In the genomic region with DNA sequence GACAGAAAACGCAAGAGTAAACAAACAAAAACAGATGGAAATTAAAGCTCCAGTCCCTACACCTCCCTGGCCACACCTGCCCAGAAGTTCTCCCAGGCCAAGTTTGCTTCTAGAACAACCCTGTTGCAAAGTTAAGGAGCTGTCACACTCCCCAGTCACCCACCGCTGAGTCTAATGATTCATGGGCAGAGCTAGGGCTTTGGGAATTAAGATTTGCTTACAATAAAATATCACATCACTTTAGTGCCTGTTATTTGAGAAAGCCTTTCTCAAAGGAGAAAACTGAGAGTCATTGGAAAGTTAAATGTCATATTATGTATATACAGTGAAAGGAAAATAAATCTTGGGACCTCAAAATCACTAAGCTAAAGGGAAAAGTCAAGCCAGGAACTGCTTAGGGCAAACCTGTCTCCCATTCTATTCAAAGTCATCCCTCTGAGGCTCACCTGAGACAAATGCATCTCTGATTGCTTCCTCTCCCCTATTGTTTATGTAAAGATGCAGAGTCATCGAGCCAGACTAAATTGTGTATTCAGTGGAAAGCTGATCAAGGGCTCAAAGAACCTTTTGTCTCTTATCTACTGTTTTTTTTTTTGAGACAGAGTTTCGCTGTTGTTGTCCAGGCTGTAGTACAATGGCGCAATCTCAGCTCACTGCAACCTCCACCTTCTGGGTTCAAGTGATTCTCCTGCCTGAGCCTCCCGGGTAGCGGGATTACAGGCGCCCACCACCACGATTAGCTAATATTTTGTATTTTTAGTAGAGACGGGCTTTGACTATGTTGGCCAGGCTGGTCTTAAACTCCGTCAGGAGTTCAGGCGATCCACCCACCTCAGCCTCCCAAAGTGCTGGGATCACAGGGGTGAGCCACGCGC, we compare ENCODE assay signal across 18 cellular contexts. TPM values are rescaled to one million over a fixed set of nuclear protein-coding genes. Genes with fewer than 3 reads are reported as not detected.
A peak's percentile ranks its signal among the peaks of the same experiment; 100 is the strongest.
DNase-seq lines count a peak whose midpoint lies in the region; ATAC-seq and TF ChIP-seq lines count a peak whose summit lies in the region.
"Had no signal": no experiment of that assay in that cellular context is flagged by ENCODE, and none has a peak within 500 bp of the region (broad histone marks: within the 10 kb centered on the region; RNA-seq: fewer than 3 reads in every experiment).

No MANE protein-coding gene starts in this region.

- H3K36me3 ChIP-seq in parathyroid adenoma (ENCODE audit: control insufficient read depth, insufficient read depth, low read length) = no peaks in the 10 kb centered on the region
- H3K36me3 ChIP-seq: transverse colon had no signal

- H3K9ac ChIP-seq in parathyroid adenoma = no peak overlapping the region

- H3K27me3 ChIP-seq in parathyroid adenoma (ENCODE audit: control insufficient read depth, insufficient read depth, low read length) = no peaks in the 10 kb centered on the region
- H3K27me3 ChIP-seq: transverse colon had no signal

- peaks cover 0 to 6% (median 3%) of the 10 kb centered on the region in 5 experiments for H3K9me3 Mint-ChIP-seq in brain
- H3K9me3 Mint-ChIP-seq: immature natural killer cell; stimulated activated memory B cell treated with anti-CD40 and anti-IgM and Interleukin-4, amounts not matched to agents 10 μg/mL and 1 μg/mL and 100 μg/mL, for 72 hours had no signal

- no peak for ATAC-seq in GM19351 (IDR thresholded peaks at IDR 0.05; ENCODE audit: unreplicated experiment)
- ATAC-seq: GM12878; stimulated activated memory B cell treated with anti-CD40 and anti-IgM and Interleukin-4, amounts not matched to agents 10 μg/mL and 1 μg/mL and 100 μg/mL, for 72 hours; T-helper 17 cell had no signal

- peaks cover 10% of the 10 kb centered on the region for H3K27me3 Mint-ChIP-seq in brain

- no peak for TF ChIP-seq CTCF in brain (conservative IDR thresholded peaks at IDR 0.05)
- no peak for TF ChIP-seq CTCF in parathyroid adenoma (IDR thresholded peaks at IDR 0.05)

- H3K27ac ChIP-seq in parathyroid adenoma = no peak overlapping the region
- H3K27ac ChIP-seq: C4-2B, transverse colon had no signal

- no peak overlapping the region for H3K4me2 ChIP-seq in parathyroid adenoma (ENCODE audit: low read length)
- H3K4me2 ChIP-seq: smooth muscle cell had no signal

- H3K9me3 ChIP-seq in parathyroid adenoma (ENCODE audit: control insufficient read depth, low read length) = no peaks in the 10 kb centered on the region
- H3K9me3 ChIP-seq: transverse colon had no signal

- H3K4me1 Mint-ChIP-seq in brain = peaks cover 18% of the 10 kb centered on the region
- H3K4me1 Mint-ChIP-seq: immature natural killer cell; stimulated activated memory B cell treated with anti-CD40 and anti-IgM and Interleukin-4, amounts not matched to agents 10 μg/mL and 1 μg/mL and 100 μg/mL, for 72 hours had no signal

- DNase-seq in NCI-H2029 (lab: John Stamatoyannopoulos, UW) (peak; percentile 37), NCI-H2029 treated with DMSO at 0.1 percent for 48 hours (lab: John Stamatoyannopoulos, UW) (no peak), NCI-H1436 treated with DMSO at 0.1 percent for 48 hours (lab: John Stamatoyannopoulos, UW) (peak; percentile 8), RPMI8226 (no peak)
- no peak for DNase-seq in stimulated activated CD4-positive, alpha-beta T cell treated with anti-CD3 and anti-CD28 coated beads, Interleukin-4, amount 100 ng/mL, for 4 hours
- DNase-seq: activated CD4-positive, CD25-positive, alpha-beta regulatory T cell treated with anti-CD3 and anti-CD28 coated beads, Interleukin-2, amount 50 U/mL, for 72 hours; activated gamma-delta T cell; GOT3; immature natural killer cell; T-helper 17 cell; transverse colon had no signal

- H3K27ac Mint-ChIP-seq in brain = peak overlapping the region in 3 of 5 experiments; percentile 9 to 41 (median 35)
- H3K27ac Mint-ChIP-seq: immature natural killer cell; stimulated activated memory B cell treated with anti-CD40 and anti-IgM and Interleukin-4, amounts not matched to agents 10 μg/mL and 1 μg/mL and 100 μg/mL, for 72 hours; T-helper 17 cell had no signal

- H3K36me3 Mint-ChIP-seq in brain = no peaks in the 10 kb centered on the region
- H3K36me3 Mint-ChIP-seq: immature natural killer cell; stimulated activated memory B cell treated with anti-CD40 and anti-IgM and Interleukin-4, amounts not matched to agents 10 μg/mL and 1 μg/mL and 100 μg/mL, for 72 hours had no signal

- no peaks in the 10 kb centered on the region for H3K4me1 ChIP-seq in parathyroid adenoma
- H3K4me1 ChIP-seq: transverse colon had no signal

- H3K79me2 ChIP-seq in parathyroid adenoma = no peaks in the 10 kb centered on the region

- no peak overlapping the region for H3K4me3 Mint-ChIP-seq in brain
- H3K4me3 Mint-ChIP-seq: immature natural killer cell; stimulated activated memory B cell treated with anti-CD40 and anti-IgM and Interleukin-4, amounts not matched to agents 10 μg/mL and 1 μg/mL and 100 μg/mL, for 72 hours; T-helper 17 cell had no signal

- no peak overlapping the region for H3K4me3 ChIP-seq in parathyroid adenoma (ENCODE audit: low read depth, low read length)
- H3K4me3 ChIP-seq: GM12878, smooth muscle cell, transverse colon had no signal

- peak overlapping the region; percentile 59 for H2AFZ ChIP-seq in parathyroid adenoma

RNA-seq across cellular contexts. Expression of gene CRYGB, which starts 2.8 kb away (rescaled TPM):
- polyA plus RNA-seq in brain (ENCODE audit: insufficient read depth, low read depth, low replicate concordance) = not detected
- polyA plus RNA-seq: GM12878, immature natural killer cell, smooth muscle cell had no signal

RNA-seq across cellular contexts. Expression of gene CRYGC, which starts 13.5 kb away (rescaled TPM):
- not detected for polyA plus RNA-seq in brain (ENCODE audit: insufficient read depth, low read depth, low replicate concordance)
- polyA plus RNA-seq: GM12878, immature natural killer cell, smooth muscle cell had no signal

RNA-seq across cellular contexts. Expression of gene CRYGD, which starts 18.8 kb away (rescaled TPM):
- polyA plus RNA-seq in brain (ENCODE audit: insufficient read depth, low read depth, low replicate concordance) = not detected
- polyA plus RNA-seq: GM12878, immature natural killer cell, smooth muscle cell had no signal

RNA-seq across cellular contexts. Expression of gene CRYGA, which starts 20.2 kb away (rescaled TPM):
- polyA plus RNA-seq in brain (ENCODE audit: insufficient read depth, low read depth, low replicate concordance) = not detected
- polyA plus RNA-seq: GM12878, immature natural killer cell, smooth muscle cell had no signal

RNA-seq across cellular contexts. Expression of gene C2orf80, which starts 46.7 kb away (rescaled TPM):
- polyA plus RNA-seq in brain (ENCODE audit: insufficient read depth, low read depth, low replicate concordance) = 3.3 TPM
- polyA plus RNA-seq: GM12878, immature natural killer cell, smooth muscle cell had no signal

Comparison
In these comparisons a context has a peak if more than half of its experiments do, and no peak if none do; other contexts are left out.
1. DNase-seq: peak in NCI-H2029 (single experiment) and NCI-H1436 treated with DMSO at 0.1 percent for 48 hours (single experiment); none in NCI-H2029 treated with DMSO at 0.1 percent for 48 hours (single experiment), stimulated activated CD4-positive, alpha-beta T cell treated with anti-CD3 and anti-CD28 coated beads, Interleukin-4, amount 100 ng/mL, for 4 hours (0 of 2) and RPMI8226 (single experiment).